In the genomic region with DNA sequence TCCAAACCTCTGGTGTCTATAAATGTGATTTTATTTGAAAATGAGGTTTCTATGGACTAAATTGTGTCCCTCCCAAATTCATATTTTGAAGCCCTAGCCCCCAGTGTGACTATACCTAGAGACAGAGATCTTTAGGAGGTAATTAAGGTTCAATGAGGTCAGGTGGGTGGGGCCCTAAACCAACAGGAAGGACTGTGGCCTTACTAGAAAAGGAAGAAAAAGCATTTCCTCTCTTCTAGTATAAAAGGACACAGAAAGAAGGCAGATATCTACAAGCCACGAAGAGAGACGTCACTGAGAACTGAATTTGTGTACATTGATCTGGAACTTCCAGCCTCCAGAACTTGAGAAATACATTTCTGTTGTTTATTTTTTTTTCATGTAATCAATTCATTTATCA, we compare ENCODE assay signal across 15 cellular contexts.
DNase-seq lines count a peak whose midpoint lies in the region; ATAC-seq and TF ChIP-seq lines count a peak whose summit lies in the region.
"Had no signal": no experiment of that assay in that cellular context is flagged by ENCODE, and none has a peak within 500 bp of the region (broad histone marks: within the 10 kb centered on the region; RNA-seq: fewer than 3 reads in every experiment).

No MANE protein-coding gene starts in this region.

- peak overlapping the region; percentile 39 for H3K4me3 Mint-ChIP-seq in activated naive CD8-positive, alpha-beta T cell treated with anti-CD3 and anti-CD28 coated beads, Interleukin-2, amount 10 ng/mL, durations not matched to agents 7 days and 5 days

- H3K4me3 ChIP-seq in RWPE2 (ENCODE audit: severe bottlenecking), result no peak overlapping the region
- H3K4me3 ChIP-seq: coronary artery, left ventricle myocardium inferior, sigmoid colon, thyroid gland had no signal

- H3K27ac Mint-ChIP-seq in activated naive CD8-positive, alpha-beta T cell treated with anti-CD3 and anti-CD28 coated beads, Interleukin-2, amount 10 ng/mL, durations not matched to agents 7 days and 5 days, result peak overlapping the region; percentile 68

- H3K9me3 ChIP-seq in RWPE2 (ENCODE audit: severe bottlenecking), result no peaks in the 10 kb centered on the region
- H3K9me3 ChIP-seq: sigmoid colon, thyroid gland had no signal

- ATAC-seq in RWPE2 (ENCODE audit: low read depth) (no peak), HG02610 (IDR thresholded peaks at IDR 0.05; ENCODE audit: unreplicated experiment) (no peak), GM18520 (IDR thresholded peaks at IDR 0.05; ENCODE audit: unreplicated experiment) (no peak)
- peak; percentile 91 for ATAC-seq in activated naive CD8-positive, alpha-beta T cell treated with anti-CD3 and anti-CD28 coated beads, Interleukin-2, amount 10 ng/mL, durations not matched to agents 7 days and 5 days (ENCODE audit: low read depth)

- peaks cover 15% of the 10 kb centered on the region for H3K36me3 Mint-ChIP-seq in activated naive CD8-positive, alpha-beta T cell treated with anti-CD3 and anti-CD28 coated beads, Interleukin-2, amount 10 ng/mL, durations not matched to agents 7 days and 5 days

- H3K9me3 Mint-ChIP-seq in activated naive CD8-positive, alpha-beta T cell treated with anti-CD3 and anti-CD28 coated beads, Interleukin-2, amount 10 ng/mL, durations not matched to agents 7 days and 5 days, result peaks cover 15% of the 10 kb centered on the region

- TF ChIP-seq CTCF in RWPE2 (IDR thresholded peaks at IDR 0.05; ENCODE audit: poor library complexity, severe bottlenecking), result no peak

- no peaks in the 10 kb centered on the region for H3K36me3 ChIP-seq in RWPE2 (ENCODE audit: low read depth)
- H3K36me3 ChIP-seq: left ventricle myocardium inferior, sigmoid colon, thyroid gland had no signal

- POLR2A ChIA-PET in activated naive CD8-positive, alpha-beta T cell treated with anti-CD3 and anti-CD28 coated beads, Interleukin-2, amount 10 ng/mL, durations not matched to agents 7 days and 5 days (lab: Charles Lee), result no interaction called here

- H3K27me3 Mint-ChIP-seq in activated naive CD8-positive, alpha-beta T cell treated with anti-CD3 and anti-CD28 coated beads, Interleukin-2, amount 10 ng/mL, durations not matched to agents 7 days and 5 days, result no peaks in the 10 kb centered on the region

- peaks cover 33% of the 10 kb centered on the region for H3K4me1 Mint-ChIP-seq in activated naive CD8-positive, alpha-beta T cell treated with anti-CD3 and anti-CD28 coated beads, Interleukin-2, amount 10 ng/mL, durations not matched to agents 7 days and 5 days

- H3K4me1 ChIP-seq in RWPE2 (ENCODE audit: insufficient read depth, poor library complexity, severe bottlenecking), result no peaks in the 10 kb centered on the region
- H3K4me1 ChIP-seq: left ventricle myocardium inferior, sigmoid colon, thyroid gland had no signal

- no peaks in the 10 kb centered on the region for H3K27me3 ChIP-seq in RWPE2 (ENCODE audit: insufficient read depth, poor library complexity, severe bottlenecking)
- H3K27me3 ChIP-seq: sigmoid colon, thyroid gland had no signal

- DNase-seq in stimulated activated CD4-positive, alpha-beta T cell treated with anti-CD3 and anti-CD28 coated beads, Interleukin-15, amount 100 ng/mL, for 24 hours, result peak; percentile 13
- no peak for DNase-seq in stimulated activated CD4-positive, alpha-beta T cell treated with anti-CD3 and anti-CD28 coated beads, Interleukin-2, amount 100 ng/mL, for 24 hours
- DNase-seq in RWPE2 (ENCODE audit: low spot score) (no peak), putamen (ENCODE audit: low spot score) (no peak), DMS153 treated with DMSO at 0.1 percent for 48 hours (lab: John Stamatoyannopoulos, UW; ENCODE audit: unreplicated experiment) (no peak)
- DNase-seq in activated naive CD8-positive, alpha-beta T cell treated with anti-CD3 and anti-CD28 coated beads, Interleukin-2, amount 10 ng/mL, durations not matched to agents 7 days and 5 days, result peak; percentile 30
- DNase-seq: foreskin melanocyte; left ventricle myocardium inferior; NCI-H1048; sigmoid colon; stimulated activated CD4-positive, alpha-beta T cell treated with anti-CD3 and anti-CD28 coated beads, Interleukin-4, amount 100 ng/mL, for 1 hour; thyroid gland had no signal

- H3K27ac ChIP-seq in RWPE2 (ENCODE audit: poor library complexity, severe bottlenecking), result peak overlapping the region; percentile 4
- H3K27ac ChIP-seq: coronary artery, left ventricle myocardium inferior, sigmoid colon, thyroid gland had no signal

Comparison
In these comparisons a context has a peak if more than half of its experiments do, and no peak if none do; other contexts are left out.
1. DNase-seq: peak in stimulated activated CD4-positive, alpha-beta T cell treated with anti-CD3 and anti-CD28 coated beads, Interleukin-15, amount 100 ng/mL, for 24 hours (single experiment) and activated naive CD8-positive, alpha-beta T cell treated with anti-CD3 and anti-CD28 coated beads, Interleukin-2, amount 10 ng/mL, durations not matched to agents 7 days and 5 days (single experiment); none in stimulated activated CD4-positive, alpha-beta T cell treated with anti-CD3 and anti-CD28 coated beads, Interleukin-2, amount 100 ng/mL, for 24 hours (0 of 2), RWPE2 (single experiment), putamen (single experiment) and DMS153 treated with DMSO at 0.1 percent for 48 hours (single experiment).